ENCODE assay signal across 10 cellular contexts in the genomic region with DNA sequence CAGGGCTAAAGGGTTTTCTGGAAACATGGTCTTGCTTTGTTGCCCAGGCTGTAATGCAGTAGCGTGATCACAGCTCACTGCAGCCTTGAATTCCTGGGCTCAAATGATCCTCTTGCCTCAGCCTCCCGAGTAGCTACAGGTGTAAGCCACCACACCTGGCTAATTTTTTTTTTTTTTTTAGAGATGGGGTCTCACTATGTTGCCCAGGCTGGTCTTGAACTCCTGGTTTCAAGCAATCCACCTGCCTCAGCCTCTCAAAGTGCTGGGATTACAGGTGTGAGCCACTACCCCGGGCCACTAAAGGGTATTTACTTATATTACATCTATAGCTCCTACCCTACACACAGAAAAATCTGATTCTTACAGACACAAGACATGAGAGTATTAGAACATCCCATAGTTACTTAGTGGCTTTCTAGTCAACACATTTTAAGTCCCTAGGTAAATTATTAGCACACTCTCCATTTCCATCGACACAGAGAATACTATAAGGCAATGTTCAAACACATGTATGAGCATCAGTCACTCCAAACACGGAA. TPM values are rescaled to one million over a fixed set of nuclear protein-coding genes. Genes with fewer than 3 reads are reported as not detected.
DNase-seq lines count a peak whose midpoint lies in the region; ATAC-seq and TF ChIP-seq lines count a peak whose summit lies in the region.
"Had no signal": no experiment of that assay in that cellular context is flagged by ENCODE, and none has a peak within 500 bp of the region (broad histone marks: within the 10 kb centered on the region; RNA-seq: fewer than 3 reads in every experiment).

No MANE protein-coding gene starts in this region.

- no peak overlapping the region for H3K4me3 ChIP-seq in adrenal gland
- H3K4me3 ChIP-seq: skin epidermis, uterus had no signal

- 36 to 48% (median 42%) methylated on average over 5 of the region's 5 CpGs for WGBS in adrenal gland, 4 donors

- H3K27me3 ChIP-seq in adrenal gland, result no peaks in the 10 kb centered on the region
- H3K27me3 ChIP-seq: uterus had no signal

- TF ChIP-seq CTCF in omental fat pad (IDR thresholded peaks at IDR 0.05) (no peak), adrenal gland (IDR thresholded peaks at IDR 0.05) (no peak)

- peaks cover 5% of the 10 kb centered on the region for H3K36me3 Mint-ChIP-seq in activated naive CD8-positive, alpha-beta T cell

- no peaks in the 10 kb centered on the region for H3K27me3 Mint-ChIP-seq in activated naive CD8-positive, alpha-beta T cell

- DNase-seq in omental fat pad (ENCODE audit: low spot score) (no peak), adrenal gland (no peak), NCI-H345 treated with DMSO at 0.1 percent for 48 hours (lab: John Stamatoyannopoulos, UW; ENCODE audit: unreplicated experiment) (no peak), OCI-M2 (lab: John Stamatoyannopoulos, UW; ENCODE audit: unreplicated experiment) (no peak)

- peak overlapping the region; percentile 96 for H3K27ac Mint-ChIP-seq in activated naive CD8-positive, alpha-beta T cell

- no peaks in the 10 kb centered on the region for H3K36me3 ChIP-seq in adrenal gland (replicated peaks in 1 of 2)
- H3K36me3 ChIP-seq: uterus had no signal

- H3K4me3 Mint-ChIP-seq in activated naive CD8-positive, alpha-beta T cell, result no peak overlapping the region

- peaks cover 2 to 20% of the 10 kb centered on the region in 2 donors for H3K4me1 ChIP-seq in adrenal gland (replicated peaks in 1 of 2)
- H3K4me1 ChIP-seq: uterus had no signal

- peak; percentile 36 for ATAC-seq in GM18909 (IDR thresholded peaks at IDR 0.05; ENCODE audit: poor library complexity, unreplicated experiment)
- peak; percentile 30 for ATAC-seq in HG02840 (IDR thresholded peaks at IDR 0.05; ENCODE audit: low FRiP score, unreplicated experiment)
- peak; percentile 11 for ATAC-seq in omental fat pad (ENCODE audit: low FRiP score)
- no peak for ATAC-seq in HG03439 (IDR thresholded peaks at IDR 0.05; ENCODE audit: unreplicated experiment)

- intact Hi-C loops in adrenal gland (cut with DNase I), result no loop called here

- H3K9me3 ChIP-seq in adrenal gland (replicated peaks in 1 of 3), result no peaks in the 10 kb centered on the region
- H3K9me3 ChIP-seq: uterus had no signal

- H3K9me3 Mint-ChIP-seq in activated naive CD8-positive, alpha-beta T cell (ENCODE audit: low read depth), result no peaks in the 10 kb centered on the region

- H3K27ac ChIP-seq in adrenal gland, result peak overlapping the region in 2 of 5 donors; percentile 9 to 78
- H3K27ac ChIP-seq: uterus had no signal

- peaks cover 17% of the 10 kb centered on the region for H3K4me1 Mint-ChIP-seq in activated naive CD8-positive, alpha-beta T cell (ENCODE audit: low read depth)

- no peak for TF ChIP-seq POLR2A in adrenal gland (IDR thresholded peaks at IDR 0.05)

RNA-seq across cellular contexts. Expression of a gene that starts 6.2 kb away (rescaled TPM):
- 10 to 100 TPM; 50.1 to 76.0 (median 54.4) TPM for total RNA-seq in omental fat pad
- 100 to 1,000 TPM in 7 of 8 donors, 10 to 100 TPM in 1; 88.9 to 401 (median 132) TPM for total RNA-seq in adrenal gland
- 10 to 100 TPM; 40.4 to 94.0 (median 42.3) TPM for polyA plus RNA-seq in adrenal gland

RNA-seq across cellular contexts. Expression of a gene that starts 6.3 kb away (rescaled TPM):
- 1 to 10 TPM in 3 of 4 donors, under 1 TPM in 1; 0.94 to 4.3 (median 1.3) TPM for total RNA-seq in omental fat pad
- total RNA-seq in adrenal gland, result 10 to 100 TPM in 1 of 8 donors, 1 to 10 TPM in 7; 3.3 to 20.2 (median 4.9) TPM
- polyA plus RNA-seq in adrenal gland, result 1 to 10 TPM; 2.2 to 3.5 (median 3.1) TPM

RNA-seq across cellular contexts. Expression of a gene that starts 14.3 kb away (rescaled TPM):
- 10 to 100 TPM; 33.6 to 53.4 (median 42.9) TPM for total RNA-seq in omental fat pad
- total RNA-seq in adrenal gland, result 10 to 100 TPM in 7 of 8 donors, 1 to 10 TPM in 1; 9.8 to 37.0 (median 20.0) TPM
- polyA plus RNA-seq in adrenal gland, result 10 to 100 TPM in 2 of 3 donors, 1 to 10 TPM in 1; 7.9 to 17.9 (median 10.5) TPM

RNA-seq across cellular contexts. Expression of a gene that starts 22.1 kb away (rescaled TPM):
- 1 to 10 TPM in 2 of 4 donors, under 1 TPM in 1, not detected in 1; 0.96 to 2.8 (median 1.2) TPM for total RNA-seq in omental fat pad
- total RNA-seq in adrenal gland, result 10 to 100 TPM in 3 of 8 donors, 1 to 10 TPM in 5; 6.5 to 14.5 (median 9.5) TPM
- 10 to 100 TPM in 2 of 3 donors, 1 to 10 TPM in 1; 4.6 to 25.7 (median 13.4) TPM for polyA plus RNA-seq in adrenal gland

RNA-seq across cellular contexts. Expression of a gene that starts 27.6 kb away (rescaled TPM):
- total RNA-seq in omental fat pad (100 to 1,000 TPM in 1 of 4 donors, 10 to 100 TPM in 3; 89.1 to 158 (median 96.8) TPM), adrenal gland (100 to 1,000 TPM; 208 to 323 (median 274) TPM)
- polyA plus RNA-seq in adrenal gland, result 100 to 1,000 TPM; 205 to 386 (median 313) TPM
